In the genomic region with DNA sequence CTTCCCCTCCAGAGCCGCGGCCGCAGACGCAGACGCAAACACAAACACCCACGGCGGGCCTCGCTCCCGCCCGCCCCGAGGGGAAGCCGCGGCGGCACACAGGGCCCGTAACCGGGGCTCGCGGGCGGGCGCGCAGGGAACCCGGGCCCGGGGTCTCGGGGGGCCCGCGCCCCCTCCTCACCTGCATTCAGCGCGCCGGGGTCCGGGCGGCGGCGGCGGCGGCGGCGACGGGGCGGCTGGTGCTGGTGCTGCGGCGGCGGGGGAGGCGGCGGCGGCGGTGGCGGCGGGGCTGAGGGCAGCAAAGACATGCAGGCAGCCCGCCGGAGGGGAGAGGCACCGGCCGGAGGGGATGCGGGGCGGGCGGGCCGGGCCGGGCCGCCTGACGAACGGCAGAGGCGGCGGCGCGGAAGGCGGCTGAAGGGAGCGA, we compare ENCODE assay signal across 8 cellular contexts. TPM values are rescaled to one million over a fixed set of nuclear protein-coding genes. Genes with fewer than 3 reads are reported as not detected.
DNase-seq lines count a peak whose midpoint lies in the region; ATAC-seq and TF ChIP-seq lines count a peak whose summit lies in the region.

No MANE protein-coding gene starts in this region.

- H3K4me3 ChIP-seq in BLaER1 treated with 17β-estradiol and CSF1 and Interleukin-3, amounts not matched to agents 10 nM and 100 nM = peak overlapping the region; percentile 78 to 95 (median 90)
- H3K4me3 ChIP-seq in HL-60 (replicated peaks; ENCODE audit: insufficient read depth, low read length) = peak overlapping the region; percentile 57
- H3K4me3 ChIP-seq in ascending aorta = peak overlapping the region; percentile 97 to 99
- peak overlapping the region; percentile 90 for H3K4me3 ChIP-seq in iPS-18c (ENCODE audit: insufficient read depth, low read depth, low read length)

- no peaks in the 10 kb centered on the region for H3K36me3 ChIP-seq in BLaER1 treated with 17β-estradiol and CSF1 and Interleukin-3, amounts not matched to agents 10 nM and 100 nM
- no peaks in the 10 kb centered on the region for H3K36me3 ChIP-seq in ascending aorta

- DNase-seq in HL-60 (ENCODE audit: low read depth in 1 of 2, low spot score in 1 of 2) = peak in 1 of 2 experiments; percentile 14
- no peak for DNase-seq in ascending aorta (ENCODE audit: low spot score in 2 of 2)
- DNase-seq in stimulated activated CD4-positive, alpha-beta T cell treated with anti-CD3 and anti-CD28 coated beads, Interleukin-1b, Interleukin-23, amount 100 ng/mL, for 24 hours (ENCODE audit: low read depth in 4 of 4, low spot score in 1 of 4) = peak in 3 of 4 experiments; percentile 12 to 20 (median 13)
- DNase-seq in NCI-H1048 (lab: John Stamatoyannopoulos, UW) = no peak
- no peak for DNase-seq in NCI-H524 (lab: John Stamatoyannopoulos, UW)

- peak overlapping the region; percentile 71 to 95 (median 87); a peak in 21 of 22 replicates for H3K4me2 ChIP-seq in BLaER1 treated with 17β-estradiol and CSF1 and Interleukin-3, amounts not matched to agents 10 nM and 100 nM

- peak overlapping the region; percentile 93 to 97 (median 95) for H3K9ac ChIP-seq in BLaER1 treated with 17β-estradiol and CSF1 and Interleukin-3, amounts not matched to agents 10 nM and 100 nM

- intact Hi-C loops in ascending aorta (cut with DNase I) = no loop called here

- peak overlapping the region; percentile 89 to 96 (median 93) for H3K27ac ChIP-seq in BLaER1 treated with 17β-estradiol and CSF1 and Interleukin-3, amounts not matched to agents 10 nM and 100 nM
- peak overlapping the region; percentile 93 for H3K27ac ChIP-seq in HL-60 (replicated peaks)
- H3K27ac ChIP-seq in ascending aorta = peak overlapping the region; percentile 98 to 100

- TF ChIP-seq CTCF in HL-60 (IDR thresholded peaks at IDR 0.05; ENCODE audit: insufficient read depth, low read length) (no peak), ascending aorta (IDR thresholded peaks at IDR 0.05) (no peak)

- H3K9me3 ChIP-seq in BLaER1 treated with 17β-estradiol and CSF1 and Interleukin-3, amounts not matched to agents 10 nM and 100 nM (replicated peaks in 1 of 11) = no peaks in the 10 kb centered on the region
- no peaks in the 10 kb centered on the region for H3K9me3 ChIP-seq in ascending aorta
- H3K9me3 ChIP-seq in iPS-18c (ENCODE audit: control insufficient read depth, insufficient read depth, low read length) = no peaks in the 10 kb centered on the region

- H4K20me1 ChIP-seq in BLaER1 treated with 17β-estradiol and CSF1 and Interleukin-3, amounts not matched to agents 10 nM and 100 nM = peaks cover 13 to 39% (median 31%) of the 10 kb centered on the region in 11 experiments; a peak in 18 of 22 replicates

- H3K4me1 ChIP-seq in BLaER1 treated with 17β-estradiol and CSF1 and Interleukin-3, amounts not matched to agents 10 nM and 100 nM = peaks cover 29 to 47% (median 39%) of the 10 kb centered on the region in 10 experiments
- peaks cover 0 to 28% of the 10 kb centered on the region in 2 donors for H3K4me1 ChIP-seq in ascending aorta

- no peaks in the 10 kb centered on the region for H3K27me3 ChIP-seq in BLaER1 treated with 17β-estradiol and CSF1 and Interleukin-3, amounts not matched to agents 10 nM and 100 nM
- H3K27me3 ChIP-seq in HL-60 (ENCODE audit: insufficient read depth, poor library complexity, severe bottlenecking) = no peaks in the 10 kb centered on the region
- no peaks in the 10 kb centered on the region for H3K27me3 ChIP-seq in ascending aorta

- peak; percentile 25 for ATAC-seq in GM19455 (IDR thresholded peaks at IDR 0.05; ENCODE audit: unreplicated experiment)

RNA-seq across cellular contexts. Expression of a gene that starts 0.3 kb away (rescaled TPM):
- total RNA-seq in ascending aorta = 13.1 TPM

RNA-seq across cellular contexts. Expression of a gene that starts 43.2 kb away (rescaled TPM):
- total RNA-seq in ascending aorta = 6.2 TPM

Comparison
In these comparisons a context has a peak if more than half of its experiments do, and no peak if none do; other contexts are left out.
1. DNase-seq: peak in stimulated activated CD4-positive, alpha-beta T cell treated with anti-CD3 and anti-CD28 coated beads, Interleukin-1b, Interleukin-23, amount 100 ng/mL, for 24 hours (3 of 4); none in ascending aorta (0 of 2), NCI-H1048 (single experiment) and NCI-H524 (0 of 2).
2. Peak in every context shown above with its lines, with median percentiles within 50 percentile points of each other: H3K27ac ChIP-seq and H3K4me3 ChIP-seq.